Comparison of ENCODE assay signal across 33 cellular contexts in the genomic region with DNA sequence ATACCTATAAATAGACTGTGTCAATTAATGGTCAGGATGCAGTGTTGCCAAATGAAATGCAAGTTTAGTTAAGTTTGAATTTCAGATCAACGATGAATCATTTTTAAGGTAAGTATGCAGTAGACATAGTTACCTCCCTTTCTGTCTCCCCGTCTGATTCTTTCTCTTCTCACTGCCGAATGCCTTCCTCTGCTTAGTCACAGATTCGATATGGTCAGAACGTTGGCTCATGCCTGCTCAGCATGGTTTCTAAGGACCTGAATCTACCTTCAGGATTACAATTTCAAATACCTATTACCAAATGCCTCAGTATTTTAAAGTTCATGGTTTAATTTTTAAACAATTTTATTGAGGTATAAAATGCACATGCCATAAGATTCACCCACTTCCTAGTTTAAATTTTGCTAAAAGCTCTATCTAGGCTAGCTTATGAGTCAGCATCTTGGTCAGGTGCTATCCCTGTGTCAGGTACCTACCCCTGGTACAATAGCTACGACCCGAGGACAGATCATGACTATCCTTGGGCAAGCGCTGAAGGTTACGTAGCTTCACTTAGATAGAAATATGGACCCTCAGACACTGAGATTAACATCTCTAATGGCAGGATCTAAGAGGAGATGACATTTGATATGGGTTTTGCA.
A peak's percentile ranks its signal among the peaks of the same experiment; 100 is the strongest.
DNase-seq lines count a peak whose midpoint lies in the region; ATAC-seq, FAIRE-seq and TF ChIP-seq lines count a peak whose summit lies in the region.
"Had no signal": no experiment of that assay in that cellular context is flagged by ENCODE, and none has a peak within 500 bp of the region (broad histone marks: within the 10 kb centered on the region; RNA-seq: fewer than 3 reads in every experiment).

No MANE protein-coding gene starts in this region.

- no peak for TF ChIP-seq CTCF in OCI-LY7 (conservative IDR thresholded peaks at IDR 0.05; ENCODE audit: low read length)
- no peak for TF ChIP-seq CTCF in bronchial epithelial cell (IDR thresholded peaks at IDR 0.05; ENCODE audit: insufficient read depth, low read length, severe bottlenecking)
- TF ChIP-seq CTCF in lung (IDR thresholded peaks at IDR 0.05; ENCODE audit: control extremely low read depth, extremely low read depth): no peak

- intact Hi-C loops in OCI-LY7 (cut with micrococcal nuclease; ENCODE audit: unreplicated experiment): no loop called here

- no peaks in the 10 kb centered on the region for H3K27me3 ChIP-seq in bronchial epithelial cell (ENCODE audit: control insufficient read depth, insufficient read depth, low read length)
- H3K27me3 ChIP-seq in lung (ENCODE audit: control insufficient read depth, insufficient read depth): no peaks in the 10 kb centered on the region
- H3K27me3 ChIP-seq: BE2C, right atrium auricular region, upper lobe of left lung had no signal

- CTCF ChIA-PET in OCI-LY7 (lab: Charles Lee; ENCODE audit: unreplicated experiment): interaction anchor here (0.7 kb wide), 1 partner anchor 13 kb away, joined by 3 read pairs; no protein-coding TSS in a partner anchor

- no peaks in the 10 kb centered on the region for H3K79me2 ChIP-seq in OCI-LY7 (ENCODE audit: insufficient read depth, low read depth, low read length)
- H3K79me2 ChIP-seq: parathyroid adenoma had no signal

- H3K27ac ChIP-seq in OCI-LY7 (ENCODE audit: low read depth, low read length, poor library complexity, severe bottlenecking) (no peak overlapping the region), lung (ENCODE audit: low read depth in 1 of 2, low read length in 1 of 2) (no peak overlapping the region)
- H3K27ac ChIP-seq: esophagus squamous epithelium, parathyroid adenoma, right atrium auricular region, SK-N-MC, upper lobe of left lung had no signal

- H3K4me3 ChIP-seq in OCI-LY7 (ENCODE audit: low read depth, low read length, poor library complexity, severe bottlenecking) (no peak overlapping the region), bronchial epithelial cell (ENCODE audit: low read depth, low read length) (no peak overlapping the region), lung (no peak overlapping the region)
- H3K4me3 ChIP-seq: esophagus squamous epithelium, GM12878, right atrium auricular region, SK-N-MC, upper lobe of left lung had no signal

- POLR2A ChIA-PET in OCI-LY7 (lab: Charles Lee): interaction anchor here (1.0 to 3.5 kb wide), 6 partner anchors 8 to 41 kb away, joined by 3 to 14 read pairs (median 8); no protein-coding TSS in a partner anchor

- no peak for ATAC-seq in lung (ENCODE audit: insufficient read depth, low FRiP score)
- ATAC-seq in HG03045 (IDR thresholded peaks at IDR 0.05; ENCODE audit: unreplicated experiment): no peak
- ATAC-seq: CD8-positive, alpha-beta T cell; GM12878; HepG2; WTC11 had no signal

- BruUV-seq in OCI-LY7 (replicated peaks; lab: Mats Ljungman, UMichigan): no TSS peak

- DNase-seq in ACHN: peak; percentile 45
- DNase-seq in OCI-LY7 (ENCODE audit: low spot score): no peak
- peak; percentile 92 for DNase-seq in bronchial epithelial cell (ENCODE audit: low read depth)
- DNase-seq in lung (ENCODE audit: low spot score): peak; percentile 6
- no peak for DNase-seq in NCI-H1417 (lab: John Stamatoyannopoulos, UW)
- DNase-seq in GM19239 (ENCODE audit: insufficient read length, low spot score): no peak
- no peak for DNase-seq in medulla oblongata (ENCODE audit: extremely low spot score)
- DNase-seq: activated CD4-positive, alpha-beta T cell treated with anti-CD3 and anti-CD28 coated beads, Interleukin-2, amount 50 U/mL, for 1 hour; activated effector memory CD4-positive, alpha-beta T cell treated with anti-CD3 and anti-CD28 coated beads, Interleukin-2, amount 50 U/mL, for 16 hours; activated naive CD8-positive, alpha-beta T cell treated with anti-CD3 and anti-CD28 coated beads for 36 hours; activated T-cell treated with anti-CD3 and anti-CD28 coated beads, Interleukin-2, amount 50 U/mL, for 1 hour; aorta; BE2C; CD8-positive, alpha-beta T cell; esophagus squamous epithelium; foreskin melanocyte; H9; Kasumi-1; mesenchymal stem cell; NCI-H146; NCI-H2107; NCI-H82; small intestine; stimulated activated naive CD4-positive, alpha-beta T cell; T-helper 1 cell had no signal

- H3K4me2 ChIP-seq in OCI-LY7 (ENCODE audit: low read length): no peak overlapping the region

- no peaks in the 10 kb centered on the region for H4K20me1 ChIP-seq in OCI-LY7 (ENCODE audit: insufficient read depth, low read length)

- whole genome bisulfite sequencing in lung, 2 donors: 94 to 95% methylated on average over 9 of the region's 9 CpGs

- H2AFZ ChIP-seq in OCI-LY7 (ENCODE audit: low read length): peak overlapping the region; percentile 17
- H2AFZ ChIP-seq: parathyroid adenoma had no signal

- FAIRE-seq in bronchial epithelial cell (lab: Jason Lieb, UNC): no peak
- no peak for FAIRE-seq in GM19239 (lab: Jason Lieb, UNC)
- FAIRE-seq: GM12878, HepG2, small intestine had no signal

- in situ Hi-C loops in ACHN (cut with HindIII; ENCODE audit: low pct_ligation_motif_present, low pct_unique_long_range_greater_than_20kb, low sequenced_read_pairs): no loop called here

- no peaks in the 10 kb centered on the region for H3K9me2 ChIP-seq in OCI-LY7 (ENCODE audit: insufficient read depth, low read length)

- H3K9me3 ChIP-seq in OCI-LY7 (ENCODE audit: low read length) (peaks cover 13% of the 10 kb centered on the region; the same call in 1 of the 2 replicates), lung (ENCODE audit: control insufficient read depth in 2 of 2, insufficient read depth in 1 of 2, low read length in 1 of 2) (no peaks in the 10 kb centered on the region)
- H3K9me3 ChIP-seq: BE2C, esophagus squamous epithelium, right atrium auricular region, upper lobe of left lung had no signal

- H3K4me1 ChIP-seq in OCI-LY7 (ENCODE audit: insufficient read depth, low read length, poor library complexity, severe bottlenecking) (peaks cover 45% of the 10 kb centered on the region), lung (ENCODE audit: control insufficient read depth in 2 of 2, insufficient read depth in 2 of 2, low read length in 2 of 2) (peaks cover 0 to 1% of the 10 kb centered on the region in 2 donors)
- H3K4me1 ChIP-seq: BE2C, esophagus squamous epithelium, right atrium auricular region had no signal

- H3K36me3 ChIP-seq in OCI-LY7 (ENCODE audit: insufficient read depth, low read length) (peaks cover 3% of the 10 kb centered on the region; the same call in 1 of the 2 replicates), bronchial epithelial cell (ENCODE audit: control insufficient read depth, insufficient read depth, low read length) (no peaks in the 10 kb centered on the region), lung (ENCODE audit: control insufficient read depth in 2 of 2, insufficient read depth in 2 of 2, low read length in 2 of 2) (no peaks in the 10 kb centered on the region)
- H3K36me3 ChIP-seq: BE2C, esophagus squamous epithelium, right atrium auricular region, upper lobe of left lung had no signal

Comparison
In these comparisons a context has a peak if more than half of its experiments do, and no peak if none do; other contexts are left out.
1. DNase-seq: peak in ACHN (single experiment), bronchial epithelial cell (single experiment) and lung (single experiment); none in OCI-LY7 (single experiment), NCI-H1417 (0 of 3), GM19239 (single experiment) and medulla oblongata (single experiment).